In genomic region chr7:50817561-50817960, GRCh38 we compare ENCODE assay signal across 26 cellular contexts.
"Had no signal": no experiment of that assay in that cellular context is flagged by ENCODE, and none has a peak within 500 bp of the region (broad histone marks: within the 10 kb centered on the region; RNA-seq: fewer than 3 reads in every experiment).

No MANE protein-coding gene starts in this region.

- H3K9me3 ChIP-seq: stomach, suprapubic skin, testis, thoracic aorta, thyroid gland, tibial artery, tibial nerve, transverse colon, upper lobe of left lung, upper lobe of right lung, uterus, vagina had no signal

- H3K4me3 ChIP-seq: stomach, suprapubic skin, testis, thoracic aorta, thyroid gland, tibial artery, tibial nerve, transverse colon, upper lobe of left lung, upper lobe of right lung, uterus, vagina had no signal

- H3K27me3 ChIP-seq: stomach, suprapubic skin, testis, thyroid gland, tibial artery, tibial nerve, transverse colon, upper lobe of left lung, upper lobe of right lung, uterus, vagina had no signal

- DNase-seq: stimulated activated CD4-positive, alpha-beta T cell treated with anti-CD3 and anti-CD28 coated beads, Interleukin-2, amount 100 ng/mL, for 48 hours; stimulated activated CD4-positive, alpha-beta T cell treated with anti-CD3 and anti-CD28 coated beads, Interleukin-4, amount 100 ng/mL, for 1 hour; stimulated activated CD4-positive, alpha-beta T cell treated with anti-CD3 and anti-CD28 coated beads, Interleukin-4, amount 100 ng/mL, for 24 hours; stimulated activated CD4-positive, alpha-beta T cell treated with anti-CD3 and anti-CD28 coated beads, Interleukin-4, amount 100 ng/mL, for 4 hours; stimulated activated CD8-positive, alpha-beta memory T cell treated with anti-CD3 and anti-CD28 coated beads, Interleukin-4, amount 100 ng/mL, for 48 hours; stimulated activated naive B cell treated with anti-CD40 and anti-IgM and Interleukin-4, amounts not matched to agents 10 μg/mL and 1 μg/mL and 100 μg/mL, for 72 hours; stimulated activated naive CD4-positive, alpha-beta T cell; stimulated activated naive CD4-positive, alpha-beta T cell treated with Interleukin-2 at 50 U/mL for 16 hours; stimulated activated naive CD8-positive, alpha-beta T cell treated with anti-CD3 and anti-CD28 coated beads, Interleukin-15, amount 100 ng/mL, for 72 hours; stimulated activated naive CD8-positive, alpha-beta T cell treated with anti-CD3 and anti-CD28 coated beads, Interleukin-15, Interleukin-2, amounts not matched to agents 100 U/mL and 50 U/mL, for 24 hours; stomach; substantia nigra; testis; transverse colon; trophoblast cell; upper lobe of left lung; upper lobe of right lung; uterus had no signal

- H3K27ac ChIP-seq: stomach, suprapubic skin, testis, thoracic aorta, thyroid gland, tibial artery, tibial nerve, transverse colon, upper lobe of left lung, upper lobe of right lung, uterus, vagina had no signal

- ATAC-seq: stimulated activated effector memory CD8-positive, alpha-beta T cell treated with anti-CD3 and anti-CD28 coated beads, Interleukin-12 subunit alpha, Interleukin-12 subunit beta, amount 100 ng/mL, for 72 hours; stimulated activated memory B cell treated with anti-CD40 and anti-IgM and Interleukin-4, amounts not matched to agents 10 μg/mL and 1 μg/mL and 100 μg/mL, for 72 hours; upper lobe of right lung had no signal

- H3K4me1 ChIP-seq: stomach, testis, transverse colon, upper lobe of right lung, uterus, vagina had no signal

- H3K36me3 ChIP-seq: stomach, suprapubic skin, thoracic aorta, thyroid gland, tibial artery, tibial nerve, transverse colon, upper lobe of left lung, upper lobe of right lung, uterus, vagina had no signal
